9 cellular contexts compared by ENCODE assay signal in the genomic region with DNA sequence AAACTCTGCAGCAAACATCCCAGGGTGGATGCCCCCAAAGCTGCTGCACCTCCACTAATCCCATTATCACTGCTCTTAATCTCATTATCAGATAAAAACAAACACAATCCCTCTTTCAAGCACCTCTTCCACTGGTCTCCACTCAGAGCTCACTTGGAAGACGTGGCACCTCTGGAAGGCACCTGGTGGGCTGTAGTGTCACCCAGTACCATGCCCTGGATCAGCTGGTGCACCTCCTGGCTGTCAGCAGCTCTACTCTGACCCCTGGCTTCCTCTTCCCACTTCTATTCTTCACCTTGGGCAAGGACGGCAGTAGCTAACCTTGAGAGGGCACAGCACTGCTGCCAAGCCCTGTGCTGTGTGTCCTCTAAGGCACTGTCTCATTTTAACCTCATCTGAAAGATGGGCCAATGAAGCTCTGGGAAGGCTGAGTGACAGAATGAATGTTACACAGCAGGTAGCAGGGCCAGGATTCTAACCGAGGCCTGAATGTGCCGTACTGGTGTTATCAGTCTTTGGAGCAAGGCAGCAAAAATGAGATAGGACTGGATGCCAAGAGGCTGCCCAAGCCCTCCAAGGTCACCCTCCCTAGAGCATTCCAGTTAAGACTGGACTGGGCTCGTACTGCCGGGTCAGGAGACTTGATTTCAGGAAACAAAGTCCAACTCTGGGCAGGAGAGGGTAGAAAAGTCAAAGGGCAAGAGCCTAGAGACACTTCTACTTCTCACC. TPM values are rescaled to one million over a fixed set of nuclear protein-coding genes. Genes with fewer than 3 reads are reported as not detected.
A peak's percentile ranks its signal among the peaks of the same experiment; 100 is the strongest.
DNase-seq lines count a peak whose midpoint lies in the region; ATAC-seq and TF ChIP-seq lines count a peak whose summit lies in the region.
"Had no signal": no experiment of that assay in that cellular context is flagged by ENCODE, and none has a peak within 500 bp of the region (broad histone marks: within the 10 kb centered on the region; RNA-seq: fewer than 3 reads in every experiment).

No MANE protein-coding gene starts in this region.

- no peaks in the 10 kb centered on the region for H3K27me3 Mint-ChIP-seq in endodermal cell (ENCODE audit: insufficient read depth)
- H3K27me3 Mint-ChIP-seq in nephron progenitor cell (ENCODE audit: low read depth, poor library complexity), result no peaks in the 10 kb centered on the region

- ATAC-seq in HG02798 (IDR thresholded peaks at IDR 0.05; ENCODE audit: poor library complexity, unreplicated experiment), result no peak

- no peak overlapping the region for H2AFZ ChIP-seq in SK-N-SH (ENCODE audit: low read depth)

- no peak for DNase-seq in BE2C
- DNase-seq in NCI-H226, result peak; percentile 17
- DNase-seq in endodermal cell, result peak; percentile 74
- DNase-seq in nephron progenitor cell, result no peak
- no peak for DNase-seq in SK-N-SH
- DNase-seq in cortex of kidney (lab: John Stamatoyannopoulos, UW), result no peak
- no peak for DNase-seq in NCI-H146 (lab: John Stamatoyannopoulos, UW)
- DNase-seq: retina had no signal

- CTCF ChIA-PET in SK-N-SH (lab: Yijun Ruan, JAX), result interaction anchor here (0.6 to 1.8 kb wide), 6 partner anchors 21 to 95 kb away, joined by 3 to 7 read pairs (median 4); a partner anchor contains a TSS

- H3K27ac ChIP-seq in endodermal cell (ENCODE audit: low read depth, low read length) (peak overlapping the region; percentile 19), SK-N-SH (ENCODE audit: low read depth in 2 of 2, low read length in 1 of 2) (peak overlapping the region in 1 of 2 experiments; percentile 7; a peak in 2 of 4 replicates)

- H3K79me2 ChIP-seq in SK-N-SH (ENCODE audit: insufficient read depth), result peaks cover 100% of the 10 kb centered on the region

- peak; percentile 12; the same call in 1 of the 2 replicates for TF ChIP-seq CTCF in BE2C (IDR thresholded peaks at IDR 0.05; ENCODE audit: low read depth, low read length)
- peak; percentile 41 for TF ChIP-seq CTCF in endodermal cell (conservative IDR thresholded peaks at IDR 0.05)
- TF ChIP-seq CTCF in nephron progenitor cell (IDR thresholded peaks at IDR 0.05), result no peak
- TF ChIP-seq CTCF in SK-N-SH (IDR thresholded peaks at IDR 0.05), result no peak

- H3K4me1 ChIP-seq in BE2C, result peaks cover 27% of the 10 kb centered on the region
- peaks cover 4% of the 10 kb centered on the region for H3K4me1 ChIP-seq in endodermal cell (ENCODE audit: control insufficient read depth, insufficient read depth, low read length)
- peaks cover 29 to 47% of the 10 kb centered on the region in 2 experiments for H3K4me1 ChIP-seq in SK-N-SH (ENCODE audit: control insufficient read depth in 1 of 2, insufficient read depth in 2 of 2, low read depth in 1 of 2, low read length in 1 of 2)

- POLR2A ChIA-PET in SK-N-SH (lab: Yijun Ruan, JAX), result interaction anchor here (0.9 to 1.5 kb wide), 2 partner anchors 21 to 59 kb away, joined by 3 to 5 read pairs; no protein-coding TSS in a partner anchor

- no peaks in the 10 kb centered on the region for H3K9me2 ChIP-seq in SK-N-SH

- H3K9me3 Mint-ChIP-seq in endodermal cell (no peaks in the 10 kb centered on the region), nephron progenitor cell (peaks cover 13% of the 10 kb centered on the region)

- H3K27ac Mint-ChIP-seq in endodermal cell, result peak overlapping the region; percentile 80
- H3K27ac Mint-ChIP-seq in nephron progenitor cell, result peak overlapping the region; percentile 23

- H3K9ac ChIP-seq in endodermal cell (ENCODE audit: extremely low read depth, low read length, poor library complexity, severe bottlenecking), result peak overlapping the region; percentile 29
- no peak overlapping the region for H3K9ac ChIP-seq in SK-N-SH

- no peak for TF ChIP-seq EP300 in SK-N-SH (IDR thresholded peaks at IDR 0.05; ENCODE audit: borderline replicate concordance in 1 of 2, low read depth in 1 of 2, low read length in 1 of 2)

- peak overlapping the region; percentile 15 for H3K4me3 Mint-ChIP-seq in endodermal cell
- no peak overlapping the region for H3K4me3 Mint-ChIP-seq in nephron progenitor cell

- H3K4me2 ChIP-seq in SK-N-SH, result no peak overlapping the region

- peaks cover 12% of the 10 kb centered on the region for H3F3A ChIP-seq in SK-N-SH (replicated peaks; ENCODE audit: insufficient read depth)

- peaks cover 100% of the 10 kb centered on the region for H4K20me1 ChIP-seq in SK-N-SH (ENCODE audit: insufficient read depth)

- H3K4me3 ChIP-seq in BE2C (ENCODE audit: low read depth, low read length) (no peak overlapping the region), endodermal cell (ENCODE audit: low read length) (peak overlapping the region; percentile 32), SK-N-SH (ENCODE audit: low read depth in 2 of 2, low read length in 1 of 2) (no peak overlapping the region)

- H3K4me1 Mint-ChIP-seq in endodermal cell, result peaks cover 67% of the 10 kb centered on the region
- H3K4me1 Mint-ChIP-seq in nephron progenitor cell, result peaks cover 72% of the 10 kb centered on the region

- H3K36me3 Mint-ChIP-seq in endodermal cell (ENCODE audit: low read depth) (peaks cover 12% of the 10 kb centered on the region), nephron progenitor cell (ENCODE audit: low read depth) (peaks cover 31% of the 10 kb centered on the region)

- H3K9me3 ChIP-seq in BE2C (no peaks in the 10 kb centered on the region), endodermal cell (ENCODE audit: control insufficient read depth, low read length) (no peaks in the 10 kb centered on the region), SK-N-SH (no peaks in the 10 kb centered on the region)

- no peak for TF ChIP-seq RAD21 in SK-N-SH (IDR thresholded peaks at IDR 0.05; ENCODE audit: low read length)

- 59 to 80% methylated on average over 5 to 6 of the region's 6 CpGs for WGBS in endodermal cell (ENCODE audit: insufficient coverage in 1 of 2, insufficient read length in 1 of 2), 2 experiments
- WGBS in SK-N-SH (ENCODE audit: low lambda C conversion rate), result 75% methylated on average over 6 of the region's 6 CpGs

- H3K27me3 ChIP-seq in BE2C, result no peaks in the 10 kb centered on the region
- H3K27me3 ChIP-seq in endodermal cell (ENCODE audit: control insufficient read depth, insufficient read depth, low read length, poor library complexity, severe bottlenecking), result no peaks in the 10 kb centered on the region
- H3K27me3 ChIP-seq in SK-N-SH (ENCODE audit: insufficient read depth), result no peaks in the 10 kb centered on the region

- H3K36me3 ChIP-seq in BE2C, result no peaks in the 10 kb centered on the region
- no peaks in the 10 kb centered on the region for H3K36me3 ChIP-seq in endodermal cell (ENCODE audit: control insufficient read depth, insufficient read depth, low read length)
- H3K36me3 ChIP-seq in SK-N-SH (replicated peaks in 1 of 2; ENCODE audit: control insufficient read depth in 1 of 2, insufficient read depth in 2 of 2, low read length in 1 of 2), result no peaks in the 10 kb centered on the region

TF ChIP-seq in SK-N-SH, 30 proteins besides CTCF, POLR2A, EP300 and RAD21:
- TF ChIP-seq SIN3A (IDR thresholded peaks at IDR 0.05; ENCODE audit: borderline replicate concordance, low read depth, low read length) (no peak), RFX5 (IDR thresholded peaks at IDR 0.05; ENCODE audit: low read length) (no peak), FOXM1 (IDR thresholded peaks at IDR 0.05; ENCODE audit: low read depth) (no peak), TCF12 (IDR thresholded peaks at IDR 0.05) (no peak), TEAD4 (IDR thresholded peaks at IDR 0.05; ENCODE audit: borderline replicate concordance, insufficient read depth) (no peak), POLR2AphosphoS5 (IDR thresholded peaks at IDR 0.05; ENCODE audit: low read depth, low read length) (no peak), TAF1 (IDR thresholded peaks at IDR 0.05; ENCODE audit: borderline replicate concordance, low read depth, low read length) (no peak)
- TF ChIP-seq, protein P1, sequence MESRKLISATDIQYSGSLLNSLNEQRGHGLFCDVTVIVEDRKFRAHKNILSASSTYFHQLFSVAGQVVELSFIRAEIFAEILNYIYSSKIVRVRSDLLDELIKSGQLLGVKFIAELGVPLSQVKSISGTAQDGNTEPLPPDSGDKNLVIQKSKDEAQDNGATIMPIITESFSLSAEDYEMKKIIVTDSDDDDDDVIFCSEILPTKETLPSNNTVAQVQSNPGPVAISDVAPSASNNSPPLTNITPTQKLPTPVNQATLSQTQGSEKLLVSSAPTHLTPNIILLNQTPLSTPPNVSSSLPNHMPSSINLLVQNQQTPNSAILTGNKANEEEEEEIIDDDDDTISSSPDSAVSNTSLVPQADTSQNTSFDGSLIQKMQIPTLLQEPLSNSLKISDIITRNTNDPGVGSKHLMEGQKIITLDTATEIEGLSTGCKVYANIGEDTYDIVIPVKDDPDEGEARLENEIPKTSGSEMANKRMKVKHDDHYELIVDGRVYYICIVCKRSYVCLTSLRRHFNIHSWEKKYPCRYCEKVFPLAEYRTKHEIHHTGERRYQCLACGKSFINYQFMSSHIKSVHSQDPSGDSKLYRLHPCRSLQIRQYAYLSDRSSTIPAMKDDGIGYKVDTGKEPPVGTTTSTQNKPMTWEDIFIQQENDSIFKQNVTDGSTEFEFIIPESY (IDR thresholded peaks at IDR 0.05; ENCODE audit: borderline replicate concordance, low read depth), result no peak
- TF ChIP-seq, protein P2, sequence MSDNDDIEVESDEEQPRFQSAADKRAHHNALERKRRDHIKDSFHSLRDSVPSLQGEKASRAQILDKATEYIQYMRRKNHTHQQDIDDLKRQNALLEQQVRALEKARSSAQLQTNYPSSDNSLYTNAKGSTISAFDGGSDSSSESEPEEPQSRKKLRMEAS (IDR thresholded peaks at IDR 0.05; ENCODE audit: low read depth), result no peak

RNA-seq across cellular contexts. Expression of a gene that starts 7.4 kb away (rescaled TPM):
- polyA plus RNA-seq in BE2C (2012; ENCODE audit: insufficient read depth, insufficient read length, low read depth), result 76.3 TPM
- 100 to 1,000 TPM; 149 to 156 TPM for total RNA-seq in endodermal cell
- 79.3 TPM for polyA plus RNA-seq in endodermal cell (2013, experiment 1 of 2)
- polyA plus RNA-seq in endodermal cell (2013, experiment 2 of 2), result 80.9 TPM
- 5.6 and 10.0 TPM in 2 replicates for polyA plus RNA-seq in SK-N-SH (2012; rRNA removed)
- polyA plus RNA-seq in SK-N-SH (2012; cell fraction: cytosol; rRNA removed), result 7.0 and 8.3 TPM in 2 replicates
- polyA plus RNA-seq in SK-N-SH (2012; cell fraction: nucleus; rRNA removed), result 19.9 and 22.9 TPM in 2 replicates

RNA-seq across cellular contexts. Expression of a gene that starts 54.6 kb away (rescaled TPM):
- polyA plus RNA-seq in BE2C (2012; ENCODE audit: insufficient read depth, insufficient read length, low read depth), result 43.6 TPM
- 10 to 100 TPM; 34.9 to 39.6 TPM for total RNA-seq in endodermal cell
- 20.5 TPM for polyA plus RNA-seq in endodermal cell (2013, experiment 1 of 2)
- 18.1 TPM for polyA plus RNA-seq in endodermal cell (2013, experiment 2 of 2)
- 17.2 and 21.0 TPM in 2 replicates for polyA plus RNA-seq in SK-N-SH (2012; rRNA removed)
- 12.2 and 13.6 TPM in 2 replicates for polyA plus RNA-seq in SK-N-SH (2012; cell fraction: cytosol; rRNA removed)
- 56.1 and 57.2 TPM in 2 replicates for polyA plus RNA-seq in SK-N-SH (2012; cell fraction: nucleus; rRNA removed)

Comparison
In these comparisons a context has a peak if more than half of its experiments do, and no peak if none do; other contexts are left out.
1. DNase-seq: peak in NCI-H226 (single experiment) and endodermal cell (single experiment); none in BE2C (single experiment), nephron progenitor cell (single experiment), SK-N-SH (single experiment), cortex of kidney (single experiment) and NCI-H146 (single experiment).
2. CTCF ChIP-seq: peak in BE2C (single experiment) and endodermal cell (single experiment); none in nephron progenitor cell (single experiment) and SK-N-SH (single experiment).